ENCODE assay signal across 8 cellular contexts in genomic region chr7:18590744-18591340, GRCh38.
A peak's percentile ranks its signal among the peaks of the same experiment; 100 is the strongest.
DNase-seq lines count a peak whose midpoint lies in the region; ATAC-seq, FAIRE-seq and TF ChIP-seq lines count a peak whose summit lies in the region.

No MANE protein-coding gene starts in this region.

- H3K4me3 ChIP-seq in pancreas (no peak overlapping the region), HAP-1 (no peak overlapping the region)

- H3K4me1 ChIP-seq in pancreas (no peaks in the 10 kb centered on the region), HAP-1 (no peaks in the 10 kb centered on the region)

- ATAC-seq in pancreas, result peak in 3 of 4 donors; percentile 59 to 76 (median 73)

- intact Hi-C loops in pancreas (cut with DNase I), result no loop called here

- 3 to 4% methylated on average over 1 of the region's 1 CpG for WGBS in pancreas, 2 donors

- no peak overlapping the region for H3K27ac ChIP-seq in pancreas

- peak; percentile 9 for DNase-seq in NCI-H1694 treated with DMSO at 0.1 percent for 48 hours (lab: John Stamatoyannopoulos, UW)
- no peak for DNase-seq in NCI-H1694 (lab: John Stamatoyannopoulos, UW)
- DNase-seq in NCI-H446 treated with DMSO at 0.1 percent for 48 hours (lab: John Stamatoyannopoulos, UW), result peak; percentile 27
- no peak for DNase-seq in pancreas
- DNase-seq in activated gamma-delta T cell (lab: John Stamatoyannopoulos, UW), result no peak
- no peak for DNase-seq in stimulated activated CD4-positive, alpha-beta T cell treated with anti-CD3 and anti-CD28 coated beads, Interleukin-2, amount 100 ng/mL, for 24 hours
- DNase-seq in HAP-1 (ENCODE audit: low spot score in 2 of 2), result no peak

- H3K36me3 ChIP-seq in pancreas (no peaks in the 10 kb centered on the region), HAP-1 (replicated peaks) (peaks cover 98% of the 10 kb centered on the region)

- H3K27me3 ChIP-seq in pancreas, result no peaks in the 10 kb centered on the region
- no peaks in the 10 kb centered on the region for H3K27me3 ChIP-seq in HAP-1 (ENCODE audit: low read depth)

- FAIRE-seq in endometrium (lab: Jason Lieb, UNC) (peak; percentile 96), pancreas (lab: Jason Lieb, UNC) (peak; percentile 83)

- in situ Hi-C loops in HAP-1 (cut with MboI; ENCODE audit: low sequenced_read_pairs), result no loop called here

- H3K9me3 ChIP-seq in pancreas (no peaks in the 10 kb centered on the region), HAP-1 (no peaks in the 10 kb centered on the region)

- peak in 3 of 4 donors; percentile 12 to 30 (median 19) for TF ChIP-seq CTCF in pancreas (IDR thresholded peaks at IDR 0.05)

Comparison
In these comparisons a context has a peak if more than half of its experiments do, and no peak if none do; other contexts are left out.
1. DNase-seq: peak in NCI-H1694 treated with DMSO at 0.1 percent for 48 hours (single experiment) and NCI-H446 treated with DMSO at 0.1 percent for 48 hours (single experiment); none in NCI-H1694 (single experiment), pancreas (0 of 6), activated gamma-delta T cell (single experiment), stimulated activated CD4-positive, alpha-beta T cell treated with anti-CD3 and anti-CD28 coated beads, Interleukin-2, amount 100 ng/mL, for 24 hours (0 of 2) and HAP-1 (0 of 2).